Comparison of ENCODE assay signal across 1 cellular context in genomic region chr5:115869256-115869655, GRCh38.
TF ChIP-seq lines count a peak whose summit lies in the region.

No MANE protein-coding gene starts in this region.

TF ChIP-seq in endothelial cell of umbilical vein, 7 proteins besides CTCF, POLR2A, EP300 and RAD21:
- no peak for TF ChIP-seq MYC (IDR thresholded peaks at IDR 0.05; ENCODE audit: low read depth, low read length)
- TF ChIP-seq EZH2 (IDR thresholded peaks at IDR 0.05; ENCODE audit: borderline replicate concordance, low read depth, low read length, severe bottlenecking), result no peak
- no peak for TF ChIP-seq MAX (IDR thresholded peaks at IDR 0.05; ENCODE audit: insufficient read depth, insufficient read length)
- TF ChIP-seq JUN (IDR thresholded peaks at IDR 0.05; ENCODE audit: borderline replicate concordance, insufficient read depth, insufficient read length, low read depth), result no peak
- TF ChIP-seq POLR2AphosphoS5 (IDR thresholded peaks at IDR 0.05; ENCODE audit: insufficient read depth, low read depth, low read length), result no peak
- peak; percentile 21 for TF ChIP-seq GATA2 (IDR thresholded peaks at IDR 0.05; ENCODE audit: insufficient read depth, insufficient read length, low read depth, low read length)
